In genomic region chr19:5803752-5804515, GRCh38 we compare ENCODE assay signal across 8 cellular contexts. TPM values are rescaled to one million over a fixed set of nuclear protein-coding genes. Genes with fewer than 3 reads are reported as not detected.
A peak's percentile ranks its signal among the peaks of the same experiment; 100 is the strongest.
DNase-seq lines count a peak whose midpoint lies in the region; ATAC-seq, FAIRE-seq and TF ChIP-seq lines count a peak whose summit lies in the region.

No MANE protein-coding gene starts in this region.

- H3K4me3 ChIP-seq in Karpas-422 (ENCODE audit: low read length) = no peak overlapping the region; the same call in 1 of the 2 replicates
- H3K4me3 ChIP-seq in fibroblast of lung (replicated peaks in 1 of 4; ENCODE audit: control extremely low read depth in 1 of 4, insufficient read depth in 1 of 4, low read depth in 3 of 4, low read length in 4 of 4) = peak overlapping the region in 2 of 4 experiments; percentile 15 to 49
- H3K4me3 ChIP-seq in neural cell (ENCODE audit: low read length) = no peak overlapping the region
- peak overlapping the region; percentile 19 to 67 for H3K4me3 ChIP-seq in stomach smooth muscle (ENCODE audit: low read length in 2 of 2)

- peaks cover 10% of the 10 kb centered on the region for H3K4me1 ChIP-seq in Karpas-422 (ENCODE audit: low read length)
- peaks cover 4% of the 10 kb centered on the region for H3K4me1 ChIP-seq in fibroblast of lung (ENCODE audit: control insufficient read depth, extremely low read depth, insufficient read depth, low read length)
- H3K4me1 ChIP-seq in stomach smooth muscle (ENCODE audit: control insufficient read depth, insufficient read depth, low read length) = peaks cover 28% of the 10 kb centered on the region

- peak; percentile 46 for TF ChIP-seq RAD21 in neural cell (conservative IDR thresholded peaks at IDR 0.05)

- H3K79me2 ChIP-seq in Karpas-422 (ENCODE audit: low read length) (no peaks in the 10 kb centered on the region), fibroblast of lung (ENCODE audit: control insufficient read depth, insufficient read depth, low read length) (no peaks in the 10 kb centered on the region), neural cell (replicated peaks; ENCODE audit: insufficient read depth, low read length) (no peaks in the 10 kb centered on the region)

- H3K4me2 ChIP-seq in Karpas-422 (ENCODE audit: low read depth, low read length, poor library complexity, severe bottlenecking) (peak overlapping the region; percentile 38), fibroblast of lung (ENCODE audit: extremely low read depth, insufficient read depth, low read length) (peak overlapping the region; percentile 83), neural cell (ENCODE audit: low read length) (no peak overlapping the region)

- H3K9ac ChIP-seq in Karpas-422 (ENCODE audit: low read length) (no peak overlapping the region), fibroblast of lung (ENCODE audit: insufficient read depth, low read length) (no peak overlapping the region), neural cell (ENCODE audit: low read length) (no peak overlapping the region), stomach smooth muscle (ENCODE audit: low read length in 2 of 2) (peak overlapping the region; percentile 29 to 38)

- TF ChIP-seq EP300 in neural cell (conservative IDR thresholded peaks at IDR 0.05; ENCODE audit: poor library complexity, severe bottlenecking) = no peak

- TF ChIP-seq CTCF in fibroblast of lung (conservative IDR thresholded peaks at IDR 0.05 in 1 of 2, IDR thresholded peaks at IDR 0.05 in 1 of 2; ENCODE audit: low read depth in 1 of 2, low read length in 2 of 2) (peak; percentile 84 to 92), neural cell (IDR thresholded peaks at IDR 0.05; ENCODE audit: poor library complexity, severe bottlenecking) (peak; percentile 75)

- H4K20me1 ChIP-seq in Karpas-422 (ENCODE audit: insufficient read depth, low read depth, low read length) (no peaks in the 10 kb centered on the region), fibroblast of lung (ENCODE audit: control insufficient read depth, extremely low read depth, insufficient read depth, low read length) (no peaks in the 10 kb centered on the region), neural cell (ENCODE audit: insufficient read depth) (no peaks in the 10 kb centered on the region)

- peak; percentile 65 for ATAC-seq in GM21390 (IDR thresholded peaks at IDR 0.05; ENCODE audit: unreplicated experiment)

- no peaks in the 10 kb centered on the region for H3F3A ChIP-seq in neural cell (ENCODE audit: insufficient read depth, low read length, poor library complexity, severe bottlenecking)

- H3K9me2 ChIP-seq in Karpas-422 (replicated peaks; ENCODE audit: insufficient read depth, low read length) = no peaks in the 10 kb centered on the region
- no peaks in the 10 kb centered on the region for H3K9me2 ChIP-seq in neural cell (ENCODE audit: insufficient read depth, low read length)

- H3K27ac ChIP-seq in Karpas-422 (ENCODE audit: low read length) = no peak overlapping the region
- no peak overlapping the region for H3K27ac ChIP-seq in fibroblast of lung (ENCODE audit: insufficient read depth, low read length)
- no peak overlapping the region for H3K27ac ChIP-seq in neural cell (ENCODE audit: low read length)
- peak overlapping the region; percentile 41 for H3K27ac ChIP-seq in stomach smooth muscle (ENCODE audit: low read length)

- peak overlapping the region; percentile 74; the same call in 1 of the 2 replicates for H2AFZ ChIP-seq in Karpas-422 (ENCODE audit: low read length)
- peak overlapping the region; percentile 55 for H2AFZ ChIP-seq in fibroblast of lung (ENCODE audit: low read length)
- no peak overlapping the region for H2AFZ ChIP-seq in neural cell (ENCODE audit: low read depth, low read length)

- H3K9me3 ChIP-seq in Karpas-422 (ENCODE audit: low read length) (no peaks in the 10 kb centered on the region), fibroblast of lung (ENCODE audit: control insufficient read depth, insufficient read depth, low read depth, low read length) (no peaks in the 10 kb centered on the region), neural cell (ENCODE audit: low read length) (no peaks in the 10 kb centered on the region), stomach smooth muscle (ENCODE audit: control insufficient read depth in 2 of 2, low read length in 2 of 2) (no peaks in the 10 kb centered on the region)

- no peak for FAIRE-seq in RCC 7860 (lab: Jason Lieb, UNC)

- DNase-seq in CD1c-positive myeloid dendritic cell (ENCODE audit: extremely low spot score) (peak; percentile 97), Karpas-422 (peak; percentile 98), RCC 7860 (ENCODE audit: low spot score) (peak; percentile 70), fibroblast of lung (ENCODE audit: low read depth in 2 of 2) (peak; percentile 70 to 78)
- DNase-seq in activated T-cell treated with anti-CD3 and anti-CD28 coated beads, Interleukin-2, amount 50 U/mL, for 48 hours = peak; percentile 98 to 99

- H3K36me3 ChIP-seq in Karpas-422 (ENCODE audit: insufficient read depth, low read length) = no peaks in the 10 kb centered on the region
- H3K36me3 ChIP-seq in fibroblast of lung (ENCODE audit: control insufficient read depth, insufficient read depth, low read length) = no peaks in the 10 kb centered on the region
- no peaks in the 10 kb centered on the region for H3K36me3 ChIP-seq in neural cell (ENCODE audit: insufficient read depth, low read length)
- no peaks in the 10 kb centered on the region for H3K36me3 ChIP-seq in stomach smooth muscle (ENCODE audit: control insufficient read depth in 2 of 2, insufficient read depth in 2 of 2, low read length in 2 of 2)

- H3K27me3 ChIP-seq in Karpas-422 (ENCODE audit: low read length) = no peaks in the 10 kb centered on the region
- H3K27me3 ChIP-seq in fibroblast of lung (ENCODE audit: control insufficient read depth, insufficient read depth, low read length) = peaks cover 14% of the 10 kb centered on the region
- peaks cover 32% of the 10 kb centered on the region for H3K27me3 ChIP-seq in neural cell (ENCODE audit: insufficient read depth, low read depth, low read length)
- peaks cover 6 to 9% of the 10 kb centered on the region in 2 donors for H3K27me3 ChIP-seq in stomach smooth muscle (ENCODE audit: control insufficient read depth in 1 of 2, insufficient read depth in 2 of 2, low read length in 2 of 2)

TF ChIP-seq in neural cell, 6 proteins besides CTCF, POLR2A, EP300 and RAD21:
- TF ChIP-seq SMC3 (conservative IDR thresholded peaks at IDR 0.05; ENCODE audit: poor library complexity) (peak; percentile 51), EZH2 (IDR thresholded peaks at IDR 0.05; ENCODE audit: borderline replicate concordance, insufficient read depth, low read length, poor library complexity, severe bottlenecking) (no peak)

RNA-seq across cellular contexts. Expression of gene NRTN, which starts 0.9 kb away (rescaled TPM):
- not detected in 2 replicates for total RNA-seq in Karpas-422 (2014; rRNA removed; shearing (Covaris generic); ENCODE audit: low replicate concordance)
- total RNA-seq in fibroblast of lung = 0.50 and 0.51 TPM in 2 replicates
- polyA plus RNA-seq in fibroblast of lung (0.07 and 0.11 TPM in 2 replicates), neural cell (0.62 TPM in 1 of 2 replicates, not detected in the other)
- 0.20 and 0.28 TPM in 2 replicates for polyA plus RNA-seq in fibroblast of lung (2012)
- polyA minus RNA-seq in fibroblast of lung (ENCODE audit: low replicate concordance) (not detected in 2 replicates), neural cell (not detected in 2 replicates)

RNA-seq across cellular contexts. Expression of gene DUS3L, which starts 13.0 kb away (rescaled TPM):
- 21.7 and 34.0 TPM in 2 replicates for total RNA-seq in Karpas-422 (2014; rRNA removed; shearing (Covaris generic); ENCODE audit: low replicate concordance)
- 18.7 and 20.5 TPM in 2 replicates for total RNA-seq in fibroblast of lung
- polyA plus RNA-seq in fibroblast of lung = 8.8 and 14.4 TPM in 2 replicates
- 12.8 and 22.9 TPM in 2 replicates for polyA plus RNA-seq in fibroblast of lung (2012)
- polyA minus RNA-seq in fibroblast of lung (ENCODE audit: low replicate concordance) = 5.5 and 11.0 TPM in 2 replicates
- polyA plus RNA-seq in neural cell = 34.2 and 42.1 TPM in 2 replicates
- 20.1 and 23.9 TPM in 2 replicates for polyA minus RNA-seq in neural cell

RNA-seq across cellular contexts. Expression of gene PRR22, which starts 19.4 kb away (rescaled TPM):
- 0.29 TPM in 1 of 2 replicates, not detected in the other for total RNA-seq in Karpas-422 (2014; rRNA removed; shearing (Covaris generic); ENCODE audit: low replicate concordance)
- total RNA-seq in fibroblast of lung = 0.17 and 0.26 TPM in 2 replicates
- polyA plus RNA-seq in fibroblast of lung = 0.15 and 0.23 TPM in 2 replicates
- polyA plus RNA-seq in fibroblast of lung (2012) = 0.09 and 0.55 TPM in 2 replicates
- polyA minus RNA-seq in fibroblast of lung (ENCODE audit: low replicate concordance) = not detected in 2 replicates
- 0.97 and 1.0 TPM in 2 replicates for polyA plus RNA-seq in neural cell
- 0.97 TPM in 1 of 2 replicates, not detected in the other for polyA minus RNA-seq in neural cell

RNA-seq across cellular contexts. Expression of gene FUT6, which starts 35.6 kb away (rescaled TPM):
- total RNA-seq in Karpas-422 (2014; rRNA removed; shearing (Covaris generic); ENCODE audit: low replicate concordance) = not detected in 2 replicates
- total RNA-seq in fibroblast of lung = not detected in 2 replicates
- polyA plus RNA-seq in fibroblast of lung = not detected in 2 replicates
- not detected in 2 replicates for polyA plus RNA-seq in fibroblast of lung (2012)
- polyA minus RNA-seq in fibroblast of lung (ENCODE audit: low replicate concordance) = not detected in 2 replicates
- not detected in 2 replicates for polyA plus RNA-seq in neural cell
- not detected in 2 replicates for polyA minus RNA-seq in neural cell

RNA-seq across cellular contexts. Expression of gene FUT3, which starts 47.3 kb away (rescaled TPM):
- total RNA-seq in Karpas-422 (2014; rRNA removed; shearing (Covaris generic); ENCODE audit: low replicate concordance) = not detected in 2 replicates
- total RNA-seq in fibroblast of lung = not detected in 2 replicates
- polyA plus RNA-seq in fibroblast of lung (not detected in 2 replicates), neural cell (0.64 and 0.82 TPM in 2 replicates)
- not detected in 2 replicates for polyA plus RNA-seq in fibroblast of lung (2012)
- polyA minus RNA-seq in fibroblast of lung (ENCODE audit: low replicate concordance) (not detected in 2 replicates), neural cell (not detected in 2 replicates)

Comparison
In these comparisons a context has a peak if more than half of its experiments do, and no peak if none do; other contexts are left out.
1. H3K4me3 ChIP-seq: peak in stomach smooth muscle (2 of 2); none in Karpas-422 (single experiment) and neural cell (single experiment).
2. H3K9ac ChIP-seq: peak in stomach smooth muscle (2 of 2); none in Karpas-422 (single experiment), fibroblast of lung (single experiment) and neural cell (single experiment).
3. Peak in every context shown above with its lines, with median percentiles within 50 percentile points of each other: DNase-seq.